11 cellular contexts compared by ENCODE assay signal in the genomic region with DNA sequence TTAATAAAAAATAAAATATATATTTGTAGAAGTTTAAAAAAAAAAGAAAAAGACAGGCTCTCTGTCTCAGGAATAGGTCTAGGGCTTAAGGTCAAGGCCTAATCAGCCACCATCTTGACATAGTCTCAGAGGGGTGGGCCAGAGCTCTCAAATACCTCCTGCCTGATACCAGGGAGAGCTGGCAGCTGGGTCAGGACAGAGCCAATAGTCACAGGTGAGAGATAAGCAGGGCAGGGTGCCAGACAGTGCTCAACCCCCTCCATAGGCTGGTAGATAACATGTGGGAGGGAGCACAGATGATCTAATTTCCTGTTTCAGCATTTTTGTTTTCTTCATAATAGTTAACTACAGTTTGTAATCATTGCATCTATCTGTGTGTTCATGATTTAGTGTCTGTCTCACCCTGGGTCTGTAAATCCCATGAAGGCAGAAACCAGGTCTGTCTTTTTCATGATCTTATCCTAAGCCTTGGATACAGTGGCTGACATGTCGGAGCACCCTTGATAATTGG.
"Had no signal": no experiment of that assay in that cellular context is flagged by ENCODE, and none has a peak within 500 bp of the region (broad histone marks: within the 10 kb centered on the region; RNA-seq: fewer than 3 reads in every experiment).

No MANE protein-coding gene starts in this region.

- H2AFZ ChIP-seq: hepatocyte had no signal

- H3K9me3 ChIP-seq: transverse colon had no signal

- ATAC-seq: left ventricle myocardium superior had no signal

- H3K27ac ChIP-seq: hepatocyte, transverse colon had no signal

- H3K4me3 ChIP-seq: hepatocyte, transverse colon had no signal

- H3K79me2 ChIP-seq: hepatocyte had no signal

- H3K4me2 ChIP-seq: hepatocyte had no signal

- H3K4me1 ChIP-seq: transverse colon had no signal

- DNase-seq: activated CD4-positive, alpha-beta T cell treated with anti-CD3 and anti-CD28 coated beads for 4 hours; activated CD8-positive, alpha-beta memory T cell treated with anti-CD3 and anti-CD28 coated beads for 24 hours; activated naive CD4-positive, alpha-beta T cell treated with anti-CD3 and anti-CD28 coated beads for 36 hours; left ventricle myocardium superior; mesenchymal stem cell; nephron progenitor cell; stimulated activated CD4-positive, alpha-beta T cell treated with anti-CD3 and anti-CD28 coated beads, Interleukin-12 subunit alpha, Interleukin-12 subunit beta, amount 100 ng/mL, for 4 hours; stimulated activated naive CD4-positive, alpha-beta T cell; substantia nigra; transverse colon had no signal

- H3K27me3 ChIP-seq: hepatocyte had no signal

- H3K36me3 ChIP-seq: transverse colon had no signal
